Comparison of ENCODE assay signal across 1 cellular context in genomic region chr11:134014502-134014901, GRCh38.
TF ChIP-seq lines count a peak whose summit lies in the region.

No MANE protein-coding gene starts in this region.

TF ChIP-seq in HCT116, 20 proteins besides CTCF, POLR2A, EP300 and RAD21 (continued from another document):
- TF ChIP-seq REST (IDR thresholded peaks at IDR 0.05; ENCODE audit: low read depth), result no peak
TF ChIP-seq in HCT116: peak in this region for 0.
